Comparison of ENCODE assay signal across 22 cellular contexts in genomic region chr11:19409307-19409706, GRCh38.
"Had no signal": no experiment of that assay in that cellular context is flagged by ENCODE, and none has a peak within 500 bp of the region (broad histone marks: within the 10 kb centered on the region; RNA-seq: fewer than 3 reads in every experiment).

No MANE protein-coding gene starts in this region.

- H3K27ac ChIP-seq: esophagus muscularis mucosa, neural progenitor cell, parathyroid adenoma, sigmoid colon, stomach, tibial artery had no signal

- H3K9me3 ChIP-seq: esophagus muscularis mucosa, mucosa of descending colon, sigmoid colon, stomach, tibial artery had no signal

- H3K4me3 ChIP-seq: esophagus muscularis mucosa, mucosa of descending colon, neural progenitor cell, sigmoid colon, stomach, tibial artery had no signal

- DNase-seq: effector CD8-positive, alpha-beta T cell; head of caudate nucleus; kidney; mesenchymal stem cell; mucosa of descending colon; naive B cell; sigmoid colon; stimulated activated CD4-positive, alpha-beta T cell treated with anti-CD3 and anti-CD28 coated beads, Interleukin-2, amount 100 ng/mL, for 24 hours; stimulated activated CD4-positive, alpha-beta T cell treated with anti-CD3 and anti-CD28 coated beads, Interleukin-4, amount 100 ng/mL, for 24 hours; stimulated activated naive CD4-positive, alpha-beta T cell treated with Interleukin-2 at 50 U/mL for 16 hours; stomach; tibial artery had no signal

- ATAC-seq: left lobe of liver; mucosa of descending colon; natural killer cell treated with Interleukin-12 subunit alpha and Interleukin-12 subunit beta and Interleukin-15 and Interleukin-18, amount 100 ng/mL, for 72 hours; stimulated activated effector memory CD8-positive, alpha-beta T cell treated with anti-CD3 and anti-CD28 coated beads, Interleukin-12 subunit alpha, Interleukin-12 subunit beta, amount 100 ng/mL, for 72 hours had no signal

- H3K27me3 ChIP-seq: neural progenitor cell, stomach had no signal

- H3K36me3 ChIP-seq: esophagus muscularis mucosa, neural progenitor cell, sigmoid colon, stomach, tibial artery had no signal

- H3K4me1 ChIP-seq: esophagus muscularis mucosa, parathyroid adenoma, sigmoid colon, stomach, tibial artery had no signal

- FAIRE-seq: colon, endothelial cell of umbilical vein, frontal cortex, kidney, urothelium cell line had no signal
